In the genomic region with DNA sequence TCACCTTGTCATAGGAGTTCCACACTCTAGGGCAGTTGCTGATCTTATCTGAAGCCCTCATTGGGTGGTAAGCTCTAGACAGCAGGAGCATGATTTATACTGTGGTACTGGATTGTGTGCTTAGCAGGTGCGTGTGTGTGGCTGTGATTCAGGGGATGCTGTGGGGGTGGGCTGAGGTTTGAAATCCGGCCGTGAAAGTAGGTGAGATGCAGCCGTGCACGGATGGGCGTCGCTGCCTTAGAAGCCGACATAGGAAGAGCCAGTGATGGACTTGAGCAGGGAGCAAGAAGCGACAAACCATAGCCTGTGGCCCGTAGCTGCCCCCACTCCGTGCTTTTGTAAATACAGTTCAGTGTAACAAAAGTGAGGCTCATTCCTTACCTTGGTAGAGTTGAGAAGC, we compare ENCODE assay signal across 23 cellular contexts. TPM values are rescaled to one million over a fixed set of nuclear protein-coding genes. Genes with fewer than 3 reads are reported as not detected.
DNase-seq lines count a peak whose midpoint lies in the region; ATAC-seq and TF ChIP-seq lines count a peak whose summit lies in the region.
"Had no signal": no experiment of that assay in that cellular context is flagged by ENCODE, and none has a peak within 500 bp of the region (broad histone marks: within the 10 kb centered on the region; RNA-seq: fewer than 3 reads in every experiment).

No MANE protein-coding gene starts in this region.

- H3K36me3 ChIP-seq in tibial artery = peaks cover 0 to 36% (median 0%) of the 10 kb centered on the region in 3 donors
- H3K36me3 ChIP-seq: BE2C had no signal

- CTCF ChIA-PET in WTC11 (lab: Charles Lee) = no interaction called here

- no peak overlapping the region for H3K4me3 ChIP-seq in Jurkat, Clone E6-1 (ENCODE audit: low read length)
- no peak overlapping the region for H3K4me3 ChIP-seq in tibial artery
- H3K4me3 ChIP-seq: GM12878, GM23338, HAP-1, SJCRH30 had no signal

- no peak overlapping the region for H3K27ac ChIP-seq in tibial artery
- H3K27ac ChIP-seq: HL-60, SJCRH30 had no signal

- peaks cover 6% of the 10 kb centered on the region for H3K4me1 Mint-ChIP-seq in WTC11

- no peak for TF ChIP-seq CTCF in WTC11 (IDR thresholded peaks at IDR 0.05)
- TF ChIP-seq CTCF in tibial artery (IDR thresholded peaks at IDR 0.05) = no peak
- TF ChIP-seq CTCF in omental fat pad (IDR thresholded peaks at IDR 0.05) = no peak

- ATAC-seq in WTC11 (no peak), omental fat pad (ENCODE audit: low FRiP score) (no peak)
- ATAC-seq: GM12878, GM23338, HepG2, Panc1 had no signal

- DNase-seq in Jurkat, Clone E6-1 (ENCODE audit: low read depth, low spot score) = peak; percentile 38
- DNase-seq in WTC11 (ENCODE audit: low spot score) (no peak), mesenteric fat pad (ENCODE audit: low spot score) (peak; percentile 47), tibial artery (peak; percentile 7 to 43), GM19238 (ENCODE audit: insufficient read length, low spot score) (no peak), ureter (ENCODE audit: low spot score) (no peak), omental fat pad (ENCODE audit: low spot score) (no peak)
- DNase-seq: BE2C, DMS79, KBM-7, NCI-H1092 treated with DMSO at 0.1 percent for 48 hours, NCI-H146, NCI-H2029, NCI-H226, NCI-H524 treated with DMSO at 0.1 percent for 48 hours, NCI-H82, SJCRH30 had no signal

- no peaks in the 10 kb centered on the region for H3K36me3 Mint-ChIP-seq in WTC11

- intact Hi-C loops in tibial artery (cut with DNase I; ENCODE audit: low total_unique reads) = no loop called here

- no peaks in the 10 kb centered on the region for H3K4me1 ChIP-seq in tibial artery
- H3K4me1 ChIP-seq: BE2C, HAP-1, SJCRH30 had no signal

- H3K9me3 ChIP-seq in tibial artery = no peaks in the 10 kb centered on the region
- H3K9me3 ChIP-seq: BE2C, HAP-1, SJCRH30 had no signal

- H3K27me3 Mint-ChIP-seq in WTC11 (ENCODE audit: low read depth) = no peaks in the 10 kb centered on the region

- no peaks in the 10 kb centered on the region for H3K27me3 ChIP-seq in tibial artery
- H3K27me3 ChIP-seq: BE2C, SJCRH30 had no signal

- POLR2A ChIA-PET in WTC11 (lab: Charles Lee) = no interaction called here

- H3K27ac Mint-ChIP-seq in WTC11 = peak overlapping the region; percentile 38; the same call in 1 of the 2 replicates
- H3K27ac Mint-ChIP-seq: GM23338 had no signal

- no peak overlapping the region for H3K4me3 Mint-ChIP-seq in WTC11
- H3K4me3 Mint-ChIP-seq: GM23338 had no signal

- no peaks in the 10 kb centered on the region for H3K9me3 Mint-ChIP-seq in WTC11
- H3K9me3 Mint-ChIP-seq: GM23338 had no signal

TF ChIP-seq in WTC11, 78 proteins besides CTCF, POLR2A, EP300 and RAD21 (continues in another document):
- no peak for TF ChIP-seq ZNF232 (CRISPR knock-in tag; IDR thresholded peaks at IDR 0.05)
- TF ChIP-seq STAT6 (CRISPR knock-in tag; conservative IDR thresholded peaks at IDR 0.05; ENCODE audit: low read depth) = no peak
- no peak for TF ChIP-seq ZNF219 (CRISPR knock-in tag; IDR thresholded peaks at IDR 0.05; ENCODE audit: borderline replicate concordance)
- no peak for TF ChIP-seq ATF3 (CRISPR knock-in tag; conservative IDR thresholded peaks at IDR 0.05)
- TF ChIP-seq, protein P1, sequence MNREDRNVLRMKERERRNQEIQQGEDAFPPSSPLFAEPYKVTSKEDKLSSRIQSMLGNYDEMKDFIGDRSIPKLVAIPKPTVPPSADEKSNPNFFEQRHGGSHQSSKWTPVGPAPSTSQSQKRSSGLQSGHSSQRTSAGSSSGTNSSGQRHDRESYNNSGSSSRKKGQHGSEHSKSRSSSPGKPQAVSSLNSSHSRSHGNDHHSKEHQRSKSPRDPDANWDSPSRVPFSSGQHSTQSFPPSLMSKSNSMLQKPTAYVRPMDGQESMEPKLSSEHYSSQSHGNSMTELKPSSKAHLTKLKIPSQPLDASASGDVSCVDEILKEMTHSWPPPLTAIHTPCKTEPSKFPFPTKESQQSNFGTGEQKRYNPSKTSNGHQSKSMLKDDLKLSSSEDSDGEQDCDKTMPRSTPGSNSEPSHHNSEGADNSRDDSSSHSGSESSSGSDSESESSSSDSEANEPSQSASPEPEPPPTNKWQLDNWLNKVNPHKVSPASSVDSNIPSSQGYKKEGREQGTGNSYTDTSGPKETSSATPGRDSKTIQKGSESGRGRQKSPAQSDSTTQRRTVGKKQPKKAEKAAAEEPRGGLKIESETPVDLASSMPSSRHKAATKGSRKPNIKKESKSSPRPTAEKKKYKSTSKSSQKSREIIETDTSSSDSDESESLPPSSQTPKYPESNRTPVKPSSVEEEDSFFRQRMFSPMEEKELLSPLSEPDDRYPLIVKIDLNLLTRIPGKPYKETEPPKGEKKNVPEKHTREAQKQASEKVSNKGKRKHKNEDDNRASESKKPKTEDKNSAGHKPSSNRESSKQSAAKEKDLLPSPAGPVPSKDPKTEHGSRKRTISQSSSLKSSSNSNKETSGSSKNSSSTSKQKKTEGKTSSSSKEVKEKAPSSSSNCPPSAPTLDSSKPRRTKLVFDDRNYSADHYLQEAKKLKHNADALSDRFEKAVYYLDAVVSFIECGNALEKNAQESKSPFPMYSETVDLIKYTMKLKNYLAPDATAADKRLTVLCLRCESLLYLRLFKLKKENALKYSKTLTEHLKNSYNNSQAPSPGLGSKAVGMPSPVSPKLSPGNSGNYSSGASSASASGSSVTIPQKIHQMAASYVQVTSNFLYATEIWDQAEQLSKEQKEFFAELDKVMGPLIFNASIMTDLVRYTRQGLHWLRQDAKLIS (CRISPR knock-in tag; IDR thresholded peaks at IDR 0.05; ENCODE audit: borderline replicate concordance) = no peak
- no peak for TF ChIP-seq FOXK1 (CRISPR knock-in tag; IDR thresholded peaks at IDR 0.05)
- TF ChIP-seq TEAD1 (CRISPR knock-in tag; IDR thresholded peaks at IDR 0.05) = no peak
- TF ChIP-seq ZNF512 (CRISPR knock-in tag; IDR thresholded peaks at IDR 0.05; ENCODE audit: borderline replicate concordance) = no peak
- no peak for TF ChIP-seq OVOL2 (CRISPR knock-in tag; IDR thresholded peaks at IDR 0.05; ENCODE audit: borderline replicate concordance)
- TF ChIP-seq IRF1 (CRISPR knock-in tag; IDR thresholded peaks at IDR 0.05) = no peak

RNA-seq across cellular contexts. Expression of gene PROSER2, which starts 38.2 kb away (rescaled TPM):
- polyA plus RNA-seq in Jurkat, Clone E6-1 (2012; ENCODE audit: insufficient read depth, insufficient read length) = 4.5 TPM
- total RNA-seq in WTC11 (2021) (7.3 to 8.7 TPM (median 8.5 TPM) in 3 replicates), mesenteric fat pad (9.1 TPM), ureter (21.5 TPM), omental fat pad (1 to 10 TPM; 1.1 to 8.2 (median 6.3) TPM)

Comparison
In these comparisons a context has a peak if more than half of its experiments do, and no peak if none do; other contexts are left out.
1. DNase-seq: peak in Jurkat, Clone E6-1 (single experiment), mesenteric fat pad (single experiment) and tibial artery (2 of 2); none in WTC11 (single experiment), GM19238 (single experiment), ureter (single experiment) and omental fat pad (single experiment).